16 cellular contexts compared by ENCODE assay signal in the genomic region with DNA sequence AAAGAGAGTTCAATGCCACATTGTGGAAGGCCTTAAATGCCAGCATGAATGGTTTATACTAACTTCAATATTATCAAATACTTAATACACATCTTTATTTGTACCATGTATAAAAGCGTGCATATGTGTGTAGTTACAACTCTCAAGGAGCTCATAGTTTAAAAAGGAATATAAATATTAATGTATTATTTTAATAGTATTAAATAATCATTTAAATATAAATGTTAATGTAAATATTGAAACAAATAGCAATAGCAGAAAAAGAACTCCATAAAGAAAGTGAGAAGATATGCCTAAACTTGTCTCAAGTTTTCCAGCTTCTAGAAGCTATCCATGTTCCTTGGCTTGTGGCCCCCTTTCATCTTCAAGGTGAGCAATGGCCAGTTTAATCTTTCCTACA.
A peak's percentile ranks its signal among the peaks of the same experiment; 100 is the strongest.
DNase-seq lines count a peak whose midpoint lies in the region; ATAC-seq and TF ChIP-seq lines count a peak whose summit lies in the region.
"Had no signal": no experiment of that assay in that cellular context is flagged by ENCODE, and none has a peak within 500 bp of the region (broad histone marks: within the 10 kb centered on the region; RNA-seq: fewer than 3 reads in every experiment).

No MANE protein-coding gene starts in this region.

- DNase-seq in Caco-2, result no peak
- no peak for DNase-seq in WTC11 (ENCODE audit: low spot score)
- no peak for DNase-seq in NCI-H1048 (lab: John Stamatoyannopoulos, UW)
- no peak for DNase-seq in AML-193 (lab: John Stamatoyannopoulos, UW)
- DNase-seq: Calu3; CD4-positive, alpha-beta T cell; CD8-positive, alpha-beta memory T cell; DMS79 treated with DMSO at 0.1 percent for 48 hours; GM23248; H7; HCEC 1CT had no signal

- TF ChIP-seq CTCF in 22Rv1 (IDR thresholded peaks at IDR 0.05), result no peak
- no peak for TF ChIP-seq CTCF in Caco-2 (IDR thresholded peaks at IDR 0.05; ENCODE audit: insufficient read depth in 1 of 2, low read depth in 1 of 2, low read length in 1 of 2, severe bottlenecking in 1 of 2, unreplicated experiment in 1 of 2)
- TF ChIP-seq CTCF in WTC11 (IDR thresholded peaks at IDR 0.05), result no peak

- H3K9me3 Mint-ChIP-seq in Caco-2 (ENCODE audit: unreplicated experiment) (no peaks in the 10 kb centered on the region), WTC11 (no peaks in the 10 kb centered on the region)

- TSS peak; percentile 88 for BruUV-seq in Caco-2 (replicated peaks; lab: Mats Ljungman, UMichigan)

- H3K27me3 Mint-ChIP-seq in Caco-2 (ENCODE audit: insufficient read depth, unreplicated experiment) (no peaks in the 10 kb centered on the region), WTC11 (ENCODE audit: low read depth) (no peaks in the 10 kb centered on the region)
- H3K27me3 Mint-ChIP-seq: B cell; CD4-positive, alpha-beta T cell; CD8-positive, alpha-beta memory T cell had no signal

- intact Hi-C loops in Caco-2 (cut with micrococcal nuclease; ENCODE audit: unreplicated experiment), result loop anchor here (1.0 to 5.0 kb wide), 7 partner anchors 8 to 182 kb away; a partner anchor contains a TSS

- no peak overlapping the region for H3K27ac Mint-ChIP-seq in Caco-2 (ENCODE audit: unreplicated experiment)
- no peak overlapping the region for H3K27ac Mint-ChIP-seq in WTC11
- H3K27ac Mint-ChIP-seq: B cell; CD14-positive monocyte; CD4-positive, alpha-beta T cell; CD8-positive, alpha-beta memory T cell had no signal

- no peaks in the 10 kb centered on the region for H3K27me3 ChIP-seq in Caco-2 (replicated peaks; ENCODE audit: control insufficient read depth, insufficient read depth, low read length)
- H3K27me3 ChIP-seq: BLaER1 had no signal

- H3K9me3 ChIP-seq in Caco-2, result peaks cover 12% of the 10 kb centered on the region; the same call in 1 of the 2 replicates
- H3K9me3 ChIP-seq: BLaER1 had no signal

- peaks cover 20% of the 10 kb centered on the region for H3K36me3 Mint-ChIP-seq in Caco-2 (ENCODE audit: insufficient read depth, unreplicated experiment)
- H3K36me3 Mint-ChIP-seq in WTC11, result no peaks in the 10 kb centered on the region
- H3K36me3 Mint-ChIP-seq: CD14-positive monocyte; CD8-positive, alpha-beta memory T cell had no signal

- POLR2A ChIA-PET in Caco-2 (lab: Charles Lee), result no interaction called here
- POLR2A ChIA-PET in WTC11 (lab: Charles Lee), result no interaction called here

- peaks cover 45% of the 10 kb centered on the region for H3K4me1 ChIP-seq in Caco-2
- H3K4me1 ChIP-seq: BLaER1 had no signal

- H3K4me3 Mint-ChIP-seq in Caco-2 (ENCODE audit: unreplicated experiment), result no peak overlapping the region
- H3K4me3 Mint-ChIP-seq in WTC11, result no peak overlapping the region
- H3K4me3 Mint-ChIP-seq: B cell; CD14-positive monocyte; CD4-positive, alpha-beta T cell; CD8-positive, alpha-beta memory T cell had no signal

- peaks cover 1% of the 10 kb centered on the region for H3K36me3 ChIP-seq in Caco-2 (ENCODE audit: control insufficient read depth, insufficient read depth, low read length)
- H3K36me3 ChIP-seq: BLaER1 had no signal

- no peak overlapping the region for H3K4me3 ChIP-seq in Caco-2 (ENCODE audit: low read depth, low read length)
- H3K4me3 ChIP-seq: BLaER1, GM23248 had no signal

- peaks cover 21% of the 10 kb centered on the region for H3K4me1 Mint-ChIP-seq in Caco-2 (ENCODE audit: low read depth, unreplicated experiment)
- H3K4me1 Mint-ChIP-seq in WTC11, result no peaks in the 10 kb centered on the region
- H3K4me1 Mint-ChIP-seq: B cell; CD14-positive monocyte; CD8-positive, alpha-beta memory T cell had no signal

- H3K27ac ChIP-seq in 22Rv1, result peak overlapping the region; percentile 55
- H3K27ac ChIP-seq: BLaER1, GM23248 had no signal

- ATAC-seq in WTC11, result no peak
- no peak for ATAC-seq in GM21528 (IDR thresholded peaks at IDR 0.05; ENCODE audit: low FRiP score, unreplicated experiment)

- CTCF ChIA-PET in Caco-2 (lab: Charles Lee), result no interaction called here
- CTCF ChIA-PET in WTC11 (lab: Charles Lee), result no interaction called here

TF ChIP-seq in WTC11, 78 proteins besides CTCF, POLR2A, EP300 and RAD21:
- TF ChIP-seq, protein P1, sequence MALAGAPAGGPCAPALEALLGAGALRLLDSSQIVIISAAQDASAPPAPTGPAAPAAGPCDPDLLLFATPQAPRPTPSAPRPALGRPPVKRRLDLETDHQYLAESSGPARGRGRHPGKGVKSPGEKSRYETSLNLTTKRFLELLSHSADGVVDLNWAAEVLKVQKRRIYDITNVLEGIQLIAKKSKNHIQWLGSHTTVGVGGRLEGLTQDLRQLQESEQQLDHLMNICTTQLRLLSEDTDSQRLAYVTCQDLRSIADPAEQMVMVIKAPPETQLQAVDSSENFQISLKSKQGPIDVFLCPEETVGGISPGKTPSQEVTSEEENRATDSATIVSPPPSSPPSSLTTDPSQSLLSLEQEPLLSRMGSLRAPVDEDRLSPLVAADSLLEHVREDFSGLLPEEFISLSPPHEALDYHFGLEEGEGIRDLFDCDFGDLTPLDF (CRISPR knock-in tag; IDR thresholded peaks at IDR 0.05), result no peak
- no peak for TF ChIP-seq FOXP1 (CRISPR knock-in tag; IDR thresholded peaks at IDR 0.05; ENCODE audit: borderline replicate concordance)
- TF ChIP-seq NR2C2 (CRISPR knock-in tag; IDR thresholded peaks at IDR 0.05), result no peak
- TF ChIP-seq ZNF396 (CRISPR knock-in tag; IDR thresholded peaks at IDR 0.05; ENCODE audit: borderline replicate concordance), result no peak
- peak; percentile 93 for TF ChIP-seq HMGA2 (CRISPR knock-in tag; IDR thresholded peaks at IDR 0.05)
